Comparison of ENCODE assay signal across 1 cellular context in genomic region chr20:36053863-36054516, GRCh38.
A peak's percentile ranks its signal among the peaks of the same experiment; 100 is the strongest.
TF ChIP-seq lines count a peak whose summit lies in the region.

No MANE protein-coding gene starts in this region.

TF ChIP-seq in GM12878, 131 proteins besides CTCF, POLR2A, EP300 and RAD21 (continued from another document):
- peak; percentile 75; the same call in 1 of the 2 replicates for TF ChIP-seq RELB (IDR thresholded peaks at IDR 0.05; ENCODE audit: low read depth)
